In genomic region chr12:67647251-67647546, GRCh38 we compare ENCODE assay signal across 10 cellular contexts. TPM values are rescaled to one million over a fixed set of nuclear protein-coding genes. Genes with fewer than 3 reads are reported as not detected.
DNase-seq lines count a peak whose midpoint lies in the region; ATAC-seq and TF ChIP-seq lines count a peak whose summit lies in the region.
"Had no signal": no experiment of that assay in that cellular context is flagged by ENCODE, and none has a peak within 500 bp of the region (broad histone marks: within the 10 kb centered on the region; RNA-seq: fewer than 3 reads in every experiment).

No MANE protein-coding gene starts in this region.

- peak overlapping the region; percentile 82 for H3K9ac ChIP-seq in NT2/D1 (ENCODE audit: insufficient read length, low read depth)

- peaks cover 12% of the 10 kb centered on the region for H3K36me3 Mint-ChIP-seq in endothelial cell (ENCODE audit: low read depth, unreplicated experiment)

- ATAC-seq in GM21576 (IDR thresholded peaks at IDR 0.05; ENCODE audit: unreplicated experiment), result no peak

- no peaks in the 10 kb centered on the region for H3K9me3 Mint-ChIP-seq in endothelial cell (ENCODE audit: unreplicated experiment)

- H3K4me1 ChIP-seq in NT2/D1 (ENCODE audit: insufficient read depth, insufficient read length) (peaks cover 5% of the 10 kb centered on the region), osteoblast (ENCODE audit: insufficient read depth, low read length) (peaks cover 15% of the 10 kb centered on the region)

- in situ Hi-C loops in GM13977 (cut with MboI; ENCODE audit: low pct_unique_long_range_greater_than_20kb, low sequenced_read_pairs, unreplicated experiment), result no loop called here

- H3K27me3 Mint-ChIP-seq in endothelial cell (ENCODE audit: unreplicated experiment), result peaks cover 32% of the 10 kb centered on the region

- H3K4me3 Mint-ChIP-seq in endothelial cell (ENCODE audit: unreplicated experiment), result peak overlapping the region; percentile 89

- TF ChIP-seq CTCF in endothelial cell (IDR thresholded peaks at IDR 0.05; ENCODE audit: unreplicated experiment) (no peak), osteoblast (IDR thresholded peaks at IDR 0.05; ENCODE audit: extremely low read depth, low read depth, low read length) (no peak), GM13977 (IDR thresholded peaks at IDR 0.05; ENCODE audit: extremely low read depth, insufficient read depth, missing control alignments) (no peak)

- H3K27me3 ChIP-seq in NT2/D1 (ENCODE audit: insufficient read depth, insufficient read length) (peaks cover 12% of the 10 kb centered on the region), osteoblast (ENCODE audit: insufficient read depth, low read length) (no peaks in the 10 kb centered on the region)

- peaks cover 36% of the 10 kb centered on the region for H3K79me2 ChIP-seq in osteoblast (ENCODE audit: insufficient read depth, low read length)

- H3K4me2 ChIP-seq in osteoblast (ENCODE audit: insufficient read depth, low read length), result peak overlapping the region; percentile 97

- H3K27ac ChIP-seq in osteoblast (ENCODE audit: low read depth, low read length), result no peak overlapping the region
- H3K27ac ChIP-seq: SK-N-MC had no signal

- peak overlapping the region; percentile 67 for H3K4me3 ChIP-seq in NT2/D1 (ENCODE audit: insufficient read length, low read depth)
- no peak overlapping the region for H3K4me3 ChIP-seq in osteoblast (ENCODE audit: insufficient read depth, low read length)

- H3K9me3 ChIP-seq in NT2/D1 (ENCODE audit: insufficient read depth, low read length), result no peaks in the 10 kb centered on the region
- H3K9me3 ChIP-seq in osteoblast (ENCODE audit: low read depth, low read length), result no peaks in the 10 kb centered on the region
- H3K9me3 ChIP-seq: left lung had no signal

- H2AFZ ChIP-seq in osteoblast (ENCODE audit: low read length), result no peak overlapping the region

- peaks cover 10% of the 10 kb centered on the region for H4K20me1 ChIP-seq in osteoblast (ENCODE audit: insufficient read depth, low read length)

- peaks cover 29% of the 10 kb centered on the region for H3K4me1 Mint-ChIP-seq in endothelial cell (ENCODE audit: unreplicated experiment)

- peak overlapping the region; percentile 92 for H3K27ac Mint-ChIP-seq in endothelial cell (ENCODE audit: unreplicated experiment)

- peak; percentile 8 for DNase-seq in DMS114 treated with DMSO at 0.1 percent for 48 hours (lab: John Stamatoyannopoulos, UW; ENCODE audit: unreplicated experiment)
- no peak for DNase-seq in NT2/D1 (ENCODE audit: low read depth, low spot score)
- DNase-seq in endothelial cell (ENCODE audit: low spot score), result peak; percentile 35
- no peak for DNase-seq in osteoblast (ENCODE audit: insufficient read length, low spot score, missing footprints)
- no peak for DNase-seq in COLO829 (ENCODE audit: low spot score)
- no peak for DNase-seq in GM13977 (ENCODE audit: low spot score)
- DNase-seq in UCSD-AML1 (lab: John Stamatoyannopoulos, UW; ENCODE audit: unreplicated experiment), result no peak

- peaks cover 16% of the 10 kb centered on the region for H3K36me3 ChIP-seq in NT2/D1 (ENCODE audit: insufficient read depth, insufficient read length, low read length)
- no peaks in the 10 kb centered on the region for H3K36me3 ChIP-seq in osteoblast (ENCODE audit: insufficient read depth, low read length)
- H3K36me3 ChIP-seq: left lung had no signal

RNA-seq across cellular contexts. Expression of gene DYRK2, which starts 1.3 kb away (rescaled TPM):
- 50.2 TPM for total RNA-seq in endothelial cell (ENCODE audit: unreplicated experiment)
- total RNA-seq in osteoblast, result 43.4 and 44.5 TPM in 2 replicates

Comparison
In these comparisons a context has a peak if more than half of its experiments do, and no peak if none do; other contexts are left out.
1. DNase-seq: peak in DMS114 treated with DMSO at 0.1 percent for 48 hours (single experiment) and endothelial cell (single experiment); none in NT2/D1 (single experiment), osteoblast (single experiment), COLO829 (single experiment), GM13977 (single experiment) and UCSD-AML1 (single experiment).